1 cellular context compared by ENCODE assay signal in genomic region chr2:132633635-132634034, GRCh38.
TF ChIP-seq lines count a peak whose summit lies in the region.

No MANE protein-coding gene starts in this region.

TF ChIP-seq in IMR-90, 13 proteins besides CTCF, POLR2A, EP300 and RAD21:
- no peak for TF ChIP-seq CHD1 (IDR thresholded peaks at IDR 0.05; ENCODE audit: low read depth, low read length)
- no peak for TF ChIP-seq RFX5 (IDR thresholded peaks at IDR 0.05; ENCODE audit: low read depth, low read length)
- TF ChIP-seq RCOR1 (IDR thresholded peaks at IDR 0.05; ENCODE audit: insufficient replicate concordance, low read length): no peak
- TF ChIP-seq MAZ (IDR thresholded peaks at IDR 0.05; ENCODE audit: borderline replicate concordance, low read depth, low read length): no peak
TF ChIP-seq in IMR-90: peak in this region for 0.
